13 cellular contexts compared by ENCODE assay signal in genomic region chr20:10648651-10649050, GRCh38. TPM values are rescaled to one million over a fixed set of nuclear protein-coding genes. Genes with fewer than 3 reads are reported as not detected.
A peak's percentile ranks its signal among the peaks of the same experiment; 100 is the strongest.
DNase-seq lines count a peak whose midpoint lies in the region; ATAC-seq and TF ChIP-seq lines count a peak whose summit lies in the region.
"Had no signal": no experiment of that assay in that cellular context is flagged by ENCODE, and none has a peak within 500 bp of the region (broad histone marks: within the 10 kb centered on the region; RNA-seq: fewer than 3 reads in every experiment).

No MANE protein-coding gene starts in this region.

- H3K36me3 Mint-ChIP-seq in Caco-2 (ENCODE audit: insufficient read depth, unreplicated experiment): peaks cover 100% of the 10 kb centered on the region

- POLR2A ChIA-PET in Caco-2 (lab: Charles Lee): no interaction called here

- no peaks in the 10 kb centered on the region for H3K27me3 ChIP-seq in skeletal muscle satellite cell (ENCODE audit: control insufficient read depth, insufficient read depth, low read length)
- H3K27me3 ChIP-seq in Caco-2 (replicated peaks; ENCODE audit: control insufficient read depth, insufficient read depth, low read length): no peaks in the 10 kb centered on the region
- H3K27me3 ChIP-seq: colonic mucosa had no signal

- H3K9me3 ChIP-seq in skeletal muscle satellite cell (replicated peaks; ENCODE audit: low read length) (no peaks in the 10 kb centered on the region), Caco-2 (no peaks in the 10 kb centered on the region)
- H3K9me3 ChIP-seq: colonic mucosa had no signal

- peaks cover 44% of the 10 kb centered on the region for H3K4me1 ChIP-seq in skeletal muscle satellite cell (ENCODE audit: control insufficient read depth, insufficient read depth, low read length)
- H3K4me1 ChIP-seq in Caco-2: peaks cover under 1% of the 10 kb centered on the region; the same call in 1 of the 2 replicates
- H3K4me1 ChIP-seq: colonic mucosa had no signal

- no peaks in the 10 kb centered on the region for H3K9me3 Mint-ChIP-seq in Caco-2 (ENCODE audit: unreplicated experiment)

- peak overlapping the region; percentile 19 for H3K4me2 ChIP-seq in skeletal muscle satellite cell (ENCODE audit: low read length)

- no peaks in the 10 kb centered on the region for H3K27me3 Mint-ChIP-seq in Caco-2 (ENCODE audit: insufficient read depth, unreplicated experiment)

- no peak overlapping the region for H3K4me3 Mint-ChIP-seq in Caco-2 (ENCODE audit: unreplicated experiment)

- intact Hi-C loops in Caco-2 (cut with micrococcal nuclease; ENCODE audit: unreplicated experiment): no loop called here
- intact Hi-C loops in Right ventricle myocardium inferior (cut with DNase I): no loop called here

- CTCF ChIA-PET in Caco-2 (lab: Charles Lee): no interaction called here

- H3K9ac ChIP-seq in skeletal muscle satellite cell (ENCODE audit: low read depth, low read length): peak overlapping the region; percentile 49

- H3K36me3 ChIP-seq in skeletal muscle satellite cell (ENCODE audit: insufficient read depth, low read length) (peaks cover 78% of the 10 kb centered on the region), Caco-2 (ENCODE audit: control insufficient read depth, insufficient read depth, low read length) (peaks cover 11% of the 10 kb centered on the region)

- no peak overlapping the region for H3K4me3 ChIP-seq in skeletal muscle satellite cell (ENCODE audit: low read length)
- H3K4me3 ChIP-seq in Caco-2 (ENCODE audit: low read depth, low read length): no peak overlapping the region
- H3K4me3 ChIP-seq: colonic mucosa had no signal

- no peak overlapping the region for H3K27ac Mint-ChIP-seq in Caco-2 (ENCODE audit: unreplicated experiment)

- ATAC-seq in Right ventricle myocardium inferior: no peak
- ATAC-seq: left ventricle myocardium superior had no signal

- BruUV-seq in Caco-2 (replicated peaks; lab: Mats Ljungman, UMichigan): no TSS peak

- peak; percentile 87 for DNase-seq in Daoy (ENCODE audit: low read depth)
- DNase-seq in RPMI7951 (ENCODE audit: low read depth): peak; percentile 88
- DNase-seq in fibroblast of peridontal ligament (ENCODE audit: extremely low read depth): peak; percentile 96
- no peak for DNase-seq in activated naive CD4-positive, alpha-beta T cell treated with Interleukin-2 at 50 U/mL for 16 hours
- DNase-seq in Caco-2: no peak
- DNase-seq in Kasumi-1 (lab: John Stamatoyannopoulos, UW): no peak
- no peak for DNase-seq in Right ventricle myocardium inferior (ENCODE audit: missing footprints)
- DNase-seq: activated effector memory CD4-positive, alpha-beta T cell treated with anti-CD3 and anti-CD28 coated beads, Interleukin-2, amount 50 U/mL, for 16 hours; colonic mucosa; left ventricle myocardium superior; NCI-H1694; T-helper 1 cell had no signal

- no peak for TF ChIP-seq CTCF in Caco-2 (IDR thresholded peaks at IDR 0.05; ENCODE audit: insufficient read depth in 1 of 2, low read depth in 1 of 2, low read length in 1 of 2, severe bottlenecking in 1 of 2, unreplicated experiment in 1 of 2)

- H3K4me1 Mint-ChIP-seq in Caco-2 (ENCODE audit: low read depth, unreplicated experiment): no peaks in the 10 kb centered on the region

RNA-seq across cellular contexts. Expression of gene JAG1, which starts 25.1 kb away (rescaled TPM):
- 61.3 and 62.5 TPM in 2 replicates for total RNA-seq in Daoy (2014; rRNA removed; shearing (Covaris generic))
- total RNA-seq in RPMI7951 (2014; rRNA removed; shearing (Covaris generic)): 3.0 and 3.1 TPM in 2 replicates
- 11.1 and 15.2 TPM in 2 replicates for total RNA-seq in skeletal muscle satellite cell (2012; rRNA removed)
- total RNA-seq in Caco-2 (2022): 69.1 and 69.8 TPM in 2 replicates
- total RNA-seq in Right ventricle myocardium inferior: 24.4 TPM

Comparison
In these comparisons a context has a peak if more than half of its experiments do, and no peak if none do; other contexts are left out.
1. DNase-seq: peak in Daoy (single experiment), RPMI7951 (single experiment) and fibroblast of peridontal ligament (single experiment); none in activated naive CD4-positive, alpha-beta T cell treated with Interleukin-2 at 50 U/mL for 16 hours (single experiment), Caco-2 (0 of 2), Kasumi-1 (0 of 2) and Right ventricle myocardium inferior (single experiment).